ENCODE assay signal across 9 cellular contexts in the genomic region with DNA sequence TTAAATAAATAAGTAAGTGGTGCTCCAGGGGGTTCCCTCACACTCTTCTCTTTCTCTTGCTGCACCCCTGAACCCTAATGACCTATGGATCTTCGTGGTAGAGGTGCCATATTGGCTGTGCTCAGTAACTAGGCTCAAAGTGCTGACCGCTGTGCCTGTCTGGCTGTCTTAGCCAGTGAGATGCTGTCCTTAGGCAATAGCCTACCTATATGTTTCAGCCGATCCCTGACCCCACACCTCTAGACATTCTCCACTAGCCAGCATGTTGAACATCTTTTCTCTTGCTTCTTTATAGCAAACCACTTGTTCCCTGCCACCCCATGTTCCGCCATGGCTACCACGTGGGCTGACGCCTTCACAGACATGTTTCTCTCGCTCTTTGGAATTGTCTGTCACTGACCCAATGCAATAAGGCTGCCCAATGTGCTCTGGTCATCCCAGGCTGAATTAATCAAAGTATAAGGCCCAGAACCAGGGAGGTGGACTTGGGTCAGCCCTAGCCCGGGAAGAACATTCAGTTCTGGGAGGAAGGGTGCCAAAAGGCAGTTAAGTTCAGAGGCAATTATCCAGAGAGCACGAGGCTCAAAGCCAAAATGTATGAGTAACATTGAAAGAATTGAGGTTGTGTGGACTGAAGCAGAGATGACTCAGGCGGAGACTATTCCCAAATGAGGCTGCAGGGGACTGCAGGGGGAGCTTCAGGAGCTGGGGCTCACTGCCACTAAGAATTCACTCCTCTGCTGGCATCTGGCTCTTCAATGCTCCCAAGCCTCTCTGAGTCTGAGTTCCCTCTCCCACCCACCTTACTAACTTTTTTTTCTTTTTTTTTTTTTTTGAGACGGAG. TPM values are rescaled to one million over a fixed set of nuclear protein-coding genes. Genes with fewer than 3 reads are reported as not detected.
DNase-seq lines count a peak whose midpoint lies in the region; ATAC-seq and TF ChIP-seq lines count a peak whose summit lies in the region.
"Had no signal": no experiment of that assay in that cellular context is flagged by ENCODE, and none has a peak within 500 bp of the region (broad histone marks: within the 10 kb centered on the region; RNA-seq: fewer than 3 reads in every experiment).

No MANE protein-coding gene starts in this region.

- H3K4me3 Mint-ChIP-seq in CD8-positive, alpha-beta T cell = no peak overlapping the region

- H3K27ac Mint-ChIP-seq in CD8-positive, alpha-beta T cell = no peak overlapping the region

- POLR2A ChIA-PET in CD8-positive, alpha-beta T cell (lab: Charles Lee) = no interaction called here

- no peaks in the 10 kb centered on the region for H3K27me3 ChIP-seq in heart left ventricle
- no peaks in the 10 kb centered on the region for H3K27me3 ChIP-seq in CD8-positive, alpha-beta T cell (ENCODE audit: insufficient read depth, low read length)

- TF ChIP-seq CTCF in WI38 (IDR thresholded peaks at IDR 0.05; ENCODE audit: low read depth, low read length) (peak; percentile 44), heart left ventricle (IDR thresholded peaks at IDR 0.05) (peak in 9 of 12 donors; percentile 7 to 61 (median 38))
- no peak for TF ChIP-seq CTCF in CD8-positive, alpha-beta T cell (IDR thresholded peaks at IDR 0.05)

- peaks cover 4% of the 10 kb centered on the region for H3K27me3 Mint-ChIP-seq in CD8-positive, alpha-beta T cell (ENCODE audit: low read depth)

- DNase-seq in GOT3 (lab: John Stamatoyannopoulos, UW) (peak; percentile 61), heart left ventricle (peak; percentile 63 to 88 (median 81)), sciatic nerve (ENCODE audit: low spot score) (peak; percentile 74), erythroblast (lab: John Stamatoyannopoulos, UW) (no peak)
- DNase-seq in CD8-positive, alpha-beta T cell = no peak
- no peak for DNase-seq in activated naive CD4-positive, alpha-beta T cell treated with anti-CD3 and anti-CD28 coated beads, Interleukin-2, amount 50 U/mL, for 16 hours

- no peaks in the 10 kb centered on the region for H3K36me3 Mint-ChIP-seq in CD8-positive, alpha-beta T cell

- no peaks in the 10 kb centered on the region for H3K36me3 ChIP-seq in heart left ventricle
- no peaks in the 10 kb centered on the region for H3K36me3 ChIP-seq in CD8-positive, alpha-beta T cell (ENCODE audit: insufficient read depth, low read length)

- H3K4me3 ChIP-seq in WI38 (ENCODE audit: low read depth, low read length) (no peak overlapping the region), heart left ventricle (no peak overlapping the region)
- no peak overlapping the region for H3K4me3 ChIP-seq in CD8-positive, alpha-beta T cell (ENCODE audit: low read depth, low read length)
- H3K4me3 ChIP-seq: skin epidermis had no signal

- no peaks in the 10 kb centered on the region for H3K4me1 Mint-ChIP-seq in CD8-positive, alpha-beta T cell (ENCODE audit: low read depth)

- 58 to 63% (median 61%) methylated on average over 11 of the region's 11 CpGs for WGBS in heart left ventricle, 4 donors

- intact Hi-C loops in heart left ventricle (cut with DNase I) (no loop called here), sciatic nerve (cut with DNase I) (no loop called here)
- intact Hi-C loops in CD8-positive, alpha-beta T cell (cut with DNase I, micrococcal nuclease) = no loop called here

- peak overlapping the region in 11 of 12 donors; percentile 2 to 86 (median 68) for H3K27ac ChIP-seq in heart left ventricle
- H3K27ac ChIP-seq in CD8-positive, alpha-beta T cell (ENCODE audit: low read depth, low read length) = no peak overlapping the region

- TF ChIP-seq POLR2A in heart left ventricle (IDR thresholded peaks at IDR 0.05) (no peak), erythroblast (IDR thresholded peaks at IDR 0.05; ENCODE audit: low read length) (no peak)

- H3K4me1 ChIP-seq in heart left ventricle = peaks cover 0 to 22% (median 9%) of the 10 kb centered on the region in 12 donors
- H3K4me1 ChIP-seq in CD8-positive, alpha-beta T cell (ENCODE audit: insufficient read depth, low read length) = no peaks in the 10 kb centered on the region

- CTCF ChIA-PET in CD8-positive, alpha-beta T cell (lab: Charles Lee) = no interaction called here

- H3K9me3 ChIP-seq in heart left ventricle = peaks cover 0 to 7% (median 0%) of the 10 kb centered on the region in 12 donors
- no peaks in the 10 kb centered on the region for H3K9me3 ChIP-seq in CD8-positive, alpha-beta T cell (ENCODE audit: low read length)

- ATAC-seq in heart left ventricle (peak; percentile 96 to 99 (median 98)), sciatic nerve (peak; percentile 95), HG02623 (IDR thresholded peaks at IDR 0.05; ENCODE audit: unreplicated experiment) (no peak)
- ATAC-seq in CD8-positive, alpha-beta T cell = no peak

- H3K9me3 Mint-ChIP-seq in CD8-positive, alpha-beta T cell = no peaks in the 10 kb centered on the region

RNA-seq across cellular contexts. Expression of a gene that starts 28.7 kb away (rescaled TPM):
- total RNA-seq in heart left ventricle (10 to 100 TPM; 26.4 to 53.1 (median 37.6) TPM), sciatic nerve (91.9 TPM)
- polyA plus RNA-seq in heart left ventricle = 10 to 100 TPM; 16.0 to 22.9 TPM
- total RNA-seq in CD8-positive, alpha-beta T cell = 10 to 100 TPM; 65.2 to 73.4 TPM

Comparison
In these comparisons a context has a peak if more than half of its experiments do, and no peak if none do; other contexts are left out.
1. DNase-seq: peak in GOT3 (single experiment), heart left ventricle (5 of 5) and sciatic nerve (single experiment); none in CD8-positive, alpha-beta T cell (0 of 7), activated naive CD4-positive, alpha-beta T cell treated with anti-CD3 and anti-CD28 coated beads, Interleukin-2, amount 50 U/mL, for 16 hours (single experiment) and erythroblast (0 of 2).
2. ATAC-seq: peak in heart left ventricle (4 of 4) and sciatic nerve (single experiment); none in CD8-positive, alpha-beta T cell (single experiment) and HG02623 (single experiment).